12 cellular contexts compared by ENCODE assay signal in genomic region chr6:89985744-89986493, GRCh38.
A peak's percentile ranks its signal among the peaks of the same experiment; 100 is the strongest.
DNase-seq lines count a peak whose midpoint lies in the region; ATAC-seq lines count a peak whose summit lies in the region.
"Had no signal": no experiment of that assay in that cellular context is flagged by ENCODE, and none has a peak within 500 bp of the region (broad histone marks: within the 10 kb centered on the region; RNA-seq: fewer than 3 reads in every experiment).

No MANE protein-coding gene starts in this region.

- H3K27me3 Mint-ChIP-seq in naive thymus-derived CD4-positive, alpha-beta T cell: no peaks in the 10 kb centered on the region

- CTCF ChIA-PET in naive thymus-derived CD4-positive, alpha-beta T cell (lab: Charles Lee): interaction anchor here (0.5 to 1.3 kb wide), 3 partner anchors 41 to 53 kb away, joined by 3 read pairs; no protein-coding TSS in a partner anchor

- peak overlapping the region in 8 of 9 donors; percentile 49 to 95 (median 80) for H3K27ac Mint-ChIP-seq in naive thymus-derived CD4-positive, alpha-beta T cell

- no peaks in the 10 kb centered on the region for H3K27me3 ChIP-seq in endocrine pancreas (ENCODE audit: control insufficient read depth, insufficient read depth, low read length)
- H3K27me3 ChIP-seq in naive thymus-derived CD4-positive, alpha-beta T cell (ENCODE audit: control insufficient read depth in 2 of 2, insufficient read depth in 2 of 2, low read length in 2 of 2): no peaks in the 10 kb centered on the region

- no peaks in the 10 kb centered on the region for H3K4me1 ChIP-seq in endocrine pancreas (ENCODE audit: control insufficient read depth, insufficient read depth, low read length)
- H3K4me1 ChIP-seq in naive thymus-derived CD4-positive, alpha-beta T cell (ENCODE audit: control insufficient read depth in 2 of 2, insufficient read depth in 2 of 2, low read length in 2 of 2): peaks cover 0 to 29% of the 10 kb centered on the region in 2 donors

- H3K9ac ChIP-seq in endocrine pancreas (ENCODE audit: control insufficient read depth, insufficient read depth, low read length): no peak overlapping the region

- no peaks in the 10 kb centered on the region for H3K36me3 ChIP-seq in endocrine pancreas (ENCODE audit: control insufficient read depth, insufficient read depth, low read length)
- H3K36me3 ChIP-seq in naive thymus-derived CD4-positive, alpha-beta T cell (ENCODE audit: control insufficient read depth in 2 of 3, insufficient read depth in 3 of 3, low read length in 3 of 3): peaks cover 0 to 22% (median 0%) of the 10 kb centered on the region in 3 experiments

- peaks cover 0 to 39% (median 24%) of the 10 kb centered on the region in 5 donors for H3K36me3 Mint-ChIP-seq in naive thymus-derived CD4-positive, alpha-beta T cell

- peak overlapping the region in 1 of 10 donors; percentile 1 for H3K4me3 Mint-ChIP-seq in naive thymus-derived CD4-positive, alpha-beta T cell

- DNase-seq in AG20443 (ENCODE audit: low spot score) (peak; percentile 85), NCI-H2227 (lab: John Stamatoyannopoulos, UW; ENCODE audit: unreplicated experiment) (peak; percentile 32), NAMALWA (ENCODE audit: low spot score) (no peak)
- DNase-seq in naive thymus-derived CD4-positive, alpha-beta T cell: no peak
- DNase-seq: GDM1; stimulated activated CD8-positive, alpha-beta memory T cell treated with anti-CD3 and anti-CD28 coated beads, Interleukin-4, amount 100 ng/mL, for 48 hours had no signal

- POLR2A ChIA-PET in naive thymus-derived CD4-positive, alpha-beta T cell (lab: Charles Lee): interaction anchor here (0.6 to 1.6 kb wide), 4 partner anchors 13 to 1132 kb away, joined by 3 to 5 read pairs (median 4); no protein-coding TSS in a partner anchor

- H3K27ac ChIP-seq in naive thymus-derived CD4-positive, alpha-beta T cell (ENCODE audit: low read depth, low read length): no peak overlapping the region

- peaks cover 46 to 91% (median 87%) of the 10 kb centered on the region in 7 donors for H3K4me1 Mint-ChIP-seq in naive thymus-derived CD4-positive, alpha-beta T cell

- intact Hi-C loops in naive thymus-derived CD4-positive, alpha-beta T cell (cut with micrococcal nuclease): no loop called here

- H3K4me3 ChIP-seq in endocrine pancreas (ENCODE audit: control insufficient read depth, insufficient read depth, low read length): peak overlapping the region; percentile 7
- no peak overlapping the region for H3K4me3 ChIP-seq in naive thymus-derived CD4-positive, alpha-beta T cell (ENCODE audit: low read length)

- H3K9me3 Mint-ChIP-seq in naive thymus-derived CD4-positive, alpha-beta T cell: peaks cover 0 to 6% (median 0%) of the 10 kb centered on the region in 11 donors

- no peaks in the 10 kb centered on the region for H3K9me3 ChIP-seq in endocrine pancreas (ENCODE audit: control insufficient read depth, low read length)
- H3K9me3 ChIP-seq in naive thymus-derived CD4-positive, alpha-beta T cell (ENCODE audit: control insufficient read depth in 2 of 3, low read length in 3 of 3): no peaks in the 10 kb centered on the region

- no peak for ATAC-seq in naive thymus-derived CD4-positive, alpha-beta T cell
- no peak for ATAC-seq in HG03196 (IDR thresholded peaks at IDR 0.05; ENCODE audit: unreplicated experiment)
- ATAC-seq in HG02642 (IDR thresholded peaks at IDR 0.05; ENCODE audit: poor library complexity, unreplicated experiment): no peak
- no peak for ATAC-seq in GM19397 (IDR thresholded peaks at IDR 0.05; ENCODE audit: unreplicated experiment)
- ATAC-seq: HCT116, left colon had no signal

Comparison
In these comparisons a context has a peak if more than half of its experiments do, and no peak if none do; other contexts are left out.
1. DNase-seq: peak in AG20443 (single experiment) and NCI-H2227 (single experiment); none in naive thymus-derived CD4-positive, alpha-beta T cell (0 of 9) and NAMALWA (single experiment).